ENCODE assay signal across 17 cellular contexts in genomic region chr14:61362072-61362750, GRCh38. TPM values are rescaled to one million over a fixed set of nuclear protein-coding genes. Genes with fewer than 3 reads are reported as not detected.
DNase-seq lines count a peak whose midpoint lies in the region; ATAC-seq and TF ChIP-seq lines count a peak whose summit lies in the region.
"Had no signal": no experiment of that assay in that cellular context is flagged by ENCODE, and none has a peak within 500 bp of the region (broad histone marks: within the 10 kb centered on the region; RNA-seq: fewer than 3 reads in every experiment).

No MANE protein-coding gene starts in this region.

- no peaks in the 10 kb centered on the region for H3K27me3 Mint-ChIP-seq in CD4-positive, alpha-beta T cell

- no peak overlapping the region for H3K9ac ChIP-seq in colonic mucosa (ENCODE audit: low read depth in 2 of 2, low read length in 2 of 2)

- POLR2A ChIA-PET in CD4-positive, alpha-beta T cell (lab: Charles Lee): interaction anchor here (1.3 to 3.3 kb wide), 4 partner anchors 11 to 27 kb away, joined by 3 to 18 read pairs (median 4); no protein-coding TSS in a partner anchor

- no peaks in the 10 kb centered on the region for H3K9me3 Mint-ChIP-seq in CD4-positive, alpha-beta T cell
- H3K9me3 Mint-ChIP-seq: H9 had no signal

- no peak overlapping the region for H3K27ac Mint-ChIP-seq in CD4-positive, alpha-beta T cell
- H3K27ac Mint-ChIP-seq: H9 had no signal

- H3K4me1 ChIP-seq in colonic mucosa: no peaks in the 10 kb centered on the region
- no peaks in the 10 kb centered on the region for H3K4me1 ChIP-seq in ascending aorta
- H3K4me1 ChIP-seq: BE2C had no signal

- peaks cover 44% of the 10 kb centered on the region for H3K36me3 Mint-ChIP-seq in CD4-positive, alpha-beta T cell (ENCODE audit: low read depth)

- no peak for ATAC-seq in CD4-positive, alpha-beta T cell (ENCODE audit: poor library complexity)
- no peak for ATAC-seq in HG03378 (IDR thresholded peaks at IDR 0.05; ENCODE audit: unreplicated experiment)
- ATAC-seq: K562 had no signal

- H3K36me3 ChIP-seq in colonic mucosa: no peaks in the 10 kb centered on the region
- no peaks in the 10 kb centered on the region for H3K36me3 ChIP-seq in ascending aorta
- H3K36me3 ChIP-seq: BE2C had no signal

- no peaks in the 10 kb centered on the region for H3K9me3 ChIP-seq in CD4-positive, alpha-beta T cell (ENCODE audit: control insufficient read depth, low read length)
- H3K9me3 ChIP-seq in colonic mucosa (no peaks in the 10 kb centered on the region), ascending aorta (no peaks in the 10 kb centered on the region)
- H3K9me3 ChIP-seq: BE2C had no signal

- TF ChIP-seq EP300 in Ishikawa (IDR thresholded peaks at IDR 0.05; ENCODE audit: borderline replicate concordance): no peak

- peak overlapping the region; percentile 10 for H3K27ac ChIP-seq in CD4-positive, alpha-beta T cell (ENCODE audit: low read depth, low read length)
- no peak overlapping the region for H3K27ac ChIP-seq in colonic mucosa
- no peak overlapping the region for H3K27ac ChIP-seq in ascending aorta
- H3K27ac ChIP-seq: HL-60 had no signal

- DNase-seq in ACHN (peak; percentile 26), fibroblast of pulmonary artery (ENCODE audit: low read depth) (peak; percentile 29), colonic mucosa (no peak), ascending aorta (ENCODE audit: low spot score in 2 of 2) (no peak), NCI-H2107 treated with DMSO at 0.1 percent for 48 hours (lab: John Stamatoyannopoulos, UW; ENCODE audit: unreplicated experiment) (no peak)
- DNase-seq in CD4-positive, alpha-beta T cell: no peak
- DNase-seq: BE2C, GF-D8, H9, NCI-H1436, NCI-H2029, NCI-H2171 treated with DMSO at 0.1 percent for 48 hours, NCI-H446 treated with DMSO at 0.1 percent for 48 hours had no signal

- CTCF ChIA-PET in CD4-positive, alpha-beta T cell (lab: Charles Lee): interaction anchor here (1.2 to 3.1 kb wide), 3 partner anchors 18 to 41 kb away, joined by 3 to 7 read pairs (median 3); partner anchors contain the start of gene PRKCH

- H3K4me1 Mint-ChIP-seq in CD4-positive, alpha-beta T cell (ENCODE audit: low read depth): peaks cover 42% of the 10 kb centered on the region

- intact Hi-C loops in CD4-positive, alpha-beta T cell (cut with DNase I, micrococcal nuclease): loop anchor here in 1 of 2 experiments (2.0 kb wide), 2 partner anchors 15 to 17 kb away; no protein-coding TSS in a partner anchor
- intact Hi-C loops in colonic mucosa (cut with DNase I): no loop called here
- intact Hi-C loops in ascending aorta (cut with DNase I): no loop called here

- H3K27me3 ChIP-seq in CD4-positive, alpha-beta T cell (ENCODE audit: control insufficient read depth, insufficient read depth, low read length): no peaks in the 10 kb centered on the region
- H3K27me3 ChIP-seq in colonic mucosa (no peaks in the 10 kb centered on the region), ascending aorta (no peaks in the 10 kb centered on the region)

- H3K4me3 Mint-ChIP-seq in CD4-positive, alpha-beta T cell: no peak overlapping the region
- H3K4me3 Mint-ChIP-seq: H9 had no signal

- TF ChIP-seq CTCF in CD4-positive, alpha-beta T cell (IDR thresholded peaks at IDR 0.05): no peak
- TF ChIP-seq CTCF in fibroblast of pulmonary artery (IDR thresholded peaks at IDR 0.05; ENCODE audit: low read length, missing control alignments): no peak
- no peak for TF ChIP-seq CTCF in colonic mucosa (IDR thresholded peaks at IDR 0.05)
- TF ChIP-seq CTCF in ascending aorta (IDR thresholded peaks at IDR 0.05): no peak

- TF ChIP-seq RAD21 in Ishikawa (IDR thresholded peaks at IDR 0.05; ENCODE audit: low read depth): no peak

- H3K4me3 ChIP-seq in fibroblast of pulmonary artery (replicated peaks; ENCODE audit: low read depth, low read length) (no peak overlapping the region), colonic mucosa (no peak overlapping the region), ascending aorta (no peak overlapping the region)
- H3K4me3 ChIP-seq: K562 had no signal

- in situ Hi-C loops in ACHN (cut with HindIII; ENCODE audit: low pct_ligation_motif_present, low pct_unique_long_range_greater_than_20kb, low sequenced_read_pairs): no loop called here

TF ChIP-seq in Ishikawa, 13 proteins besides CTCF, POLR2A, EP300 and RAD21:
- TF ChIP-seq TEAD4 (IDR thresholded peaks at IDR 0.05) (peak; percentile 74), EGR1 (IDR thresholded peaks at IDR 0.05) (no peak), TCF12 (IDR thresholded peaks at IDR 0.05; ENCODE audit: low read depth) (no peak), CEBPB (IDR thresholded peaks at IDR 0.05) (peak; percentile 39; the same call in 1 of the 2 replicates), CREB1 (IDR thresholded peaks at IDR 0.05; ENCODE audit: low read depth) (no peak), NFIC (IDR thresholded peaks at IDR 0.05) (no peak)
- TF ChIP-seq, protein P1, sequence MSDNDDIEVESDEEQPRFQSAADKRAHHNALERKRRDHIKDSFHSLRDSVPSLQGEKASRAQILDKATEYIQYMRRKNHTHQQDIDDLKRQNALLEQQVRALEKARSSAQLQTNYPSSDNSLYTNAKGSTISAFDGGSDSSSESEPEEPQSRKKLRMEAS (IDR thresholded peaks at IDR 0.05): no peak

RNA-seq across cellular contexts. Expression of gene PRKCH, which starts 40.8 kb away (rescaled TPM):
- total RNA-seq in CD4-positive, alpha-beta T cell: 100 to 1,000 TPM; 378 to 385 TPM
- total RNA-seq in colonic mucosa: 10 to 100 TPM; 11.4 to 11.5 TPM
- 20.2 TPM for total RNA-seq in ascending aorta

Comparison
In these comparisons a context has a peak if more than half of its experiments do, and no peak if none do; other contexts are left out.
1. DNase-seq: peak in ACHN (single experiment) and fibroblast of pulmonary artery (single experiment); none in CD4-positive, alpha-beta T cell (0 of 10), colonic mucosa (single experiment), ascending aorta (0 of 2) and NCI-H2107 treated with DMSO at 0.1 percent for 48 hours (single experiment).
2. RNA of gene PRKCH, which starts 40.8 kb away (total RNA-seq): 378 to 385 TPM in CD4-positive, alpha-beta T cell; 20.2 TPM in ascending aorta (single experiment) and 11.4 to 11.5 TPM in colonic mucosa; every median in the first group is over 10 times any median in the second.